In genomic region chr1:91682882-91683597, GRCh38 we compare ENCODE assay signal across 1 cellular context.
TF ChIP-seq lines count a peak whose summit lies in the region.

No MANE protein-coding gene starts in this region.

TF ChIP-seq in WTC11, 78 proteins besides CTCF, POLR2A, EP300 and RAD21:
- no peak for TF ChIP-seq CREB1 (CRISPR knock-in tag; IDR thresholded peaks at IDR 0.05)
- no peak for TF ChIP-seq NR1H2 (CRISPR knock-in tag; IDR thresholded peaks at IDR 0.05)
